In the genomic region with DNA sequence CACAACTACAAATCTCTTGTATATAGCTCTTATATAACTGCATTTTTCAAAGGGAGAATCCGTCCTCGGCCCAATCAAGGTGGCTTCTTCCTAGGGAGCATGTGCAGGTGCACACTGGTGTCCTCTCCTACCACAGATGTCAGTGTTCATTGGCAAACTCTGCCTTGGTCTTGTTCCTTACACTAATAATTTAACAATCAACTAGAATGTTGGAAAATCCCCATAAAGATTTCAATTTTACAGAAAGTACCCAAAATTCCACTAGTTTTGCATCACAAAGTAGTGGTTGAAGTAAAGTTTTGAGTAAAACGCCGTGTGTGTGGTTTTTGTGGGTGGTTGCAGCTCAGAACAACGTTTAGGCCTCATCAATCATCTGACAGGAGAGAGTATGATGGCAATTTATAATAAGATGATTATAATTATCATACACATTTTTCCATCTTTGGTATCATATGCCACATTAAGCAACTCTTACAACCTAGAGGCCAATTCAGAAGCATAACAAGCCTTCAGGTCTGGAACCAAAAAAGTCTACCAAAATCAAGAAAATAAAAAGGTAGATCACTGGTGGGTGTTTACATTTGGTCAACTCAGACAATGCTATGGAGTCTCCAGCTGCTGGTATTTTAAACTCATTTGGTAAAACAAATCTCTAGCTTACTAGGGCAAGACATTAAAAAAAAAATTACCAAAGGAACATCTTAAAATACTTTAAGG, we compare ENCODE assay signal across 8 cellular contexts.
DNase-seq lines count a peak whose midpoint lies in the region; ATAC-seq and TF ChIP-seq lines count a peak whose summit lies in the region.

No MANE protein-coding gene starts in this region.

- peak overlapping the region; percentile 6 for H3K4me3 Mint-ChIP-seq in activated CD4-positive, alpha-beta T cell treated with anti-CD3 and anti-CD28 coated beads, Interleukin-2, amount 10 ng/mL, durations not matched to agents 7 days and 5 days
- H3K4me3 Mint-ChIP-seq in MCF 10A (ENCODE audit: unreplicated experiment): no peak overlapping the region

- H3K27ac ChIP-seq in dorsolateral prefrontal cortex: no peak overlapping the region
- no peak overlapping the region for H3K27ac ChIP-seq in body of pancreas

- peaks cover 10% of the 10 kb centered on the region for H3K4me1 ChIP-seq in body of pancreas

- H3K27me3 Mint-ChIP-seq in activated CD4-positive, alpha-beta T cell treated with anti-CD3 and anti-CD28 coated beads, Interleukin-2, amount 10 ng/mL, durations not matched to agents 7 days and 5 days: no peaks in the 10 kb centered on the region
- H3K27me3 Mint-ChIP-seq in MCF 10A (ENCODE audit: insufficient read depth, unreplicated experiment): no peaks in the 10 kb centered on the region

- H3K4me3 ChIP-seq in dorsolateral prefrontal cortex: no peak overlapping the region
- no peak overlapping the region for H3K4me3 ChIP-seq in body of pancreas

- no peak for TF ChIP-seq POLR2A in body of pancreas (IDR thresholded peaks at IDR 0.05)

- intact Hi-C loops in MCF 10A (cut with micrococcal nuclease): no loop called here
- intact Hi-C loops in dorsolateral prefrontal cortex (cut with DNase I): no loop called here
- intact Hi-C loops in body of pancreas (cut with DNase I): no loop called here

- CTCF ChIA-PET in activated CD4-positive, alpha-beta T cell treated with anti-CD3 and anti-CD28 coated beads, Interleukin-2, amount 10 ng/mL, durations not matched to agents 7 days and 5 days (lab: Charles Lee): interaction anchor here (0.8 to 2.2 kb wide), 17 partner anchors 9 to 177 kb away, joined by 3 to 14 read pairs (median 4); a partner anchor contains a TSS
- CTCF ChIA-PET in MCF 10A (lab: Yijun Ruan, JAX): interaction anchor here (1.3 kb wide), 1 partner anchor 12 kb away, joined by 4 read pairs; no protein-coding TSS in a partner anchor

- H3K9me3 ChIP-seq in body of pancreas: no peaks in the 10 kb centered on the region

- H3K27ac Mint-ChIP-seq in activated CD4-positive, alpha-beta T cell treated with anti-CD3 and anti-CD28 coated beads, Interleukin-2, amount 10 ng/mL, durations not matched to agents 7 days and 5 days: peak overlapping the region; percentile 84
- H3K27ac Mint-ChIP-seq in MCF 10A (ENCODE audit: low read depth, unreplicated experiment): no peak overlapping the region

- peak; percentile 46 for ATAC-seq in GM19023 (IDR thresholded peaks at IDR 0.05; ENCODE audit: unreplicated experiment)
- ATAC-seq in HG02885 (IDR thresholded peaks at IDR 0.05; ENCODE audit: poor library complexity, unreplicated experiment): peak; percentile 47
- no peak for ATAC-seq in body of pancreas
- ATAC-seq in GM21447 (IDR thresholded peaks at IDR 0.05; ENCODE audit: unreplicated experiment): no peak

- TF ChIP-seq CTCF in MCF 10A (IDR thresholded peaks at IDR 0.05; ENCODE audit: unreplicated experiment) (no peak), dorsolateral prefrontal cortex (IDR thresholded peaks at IDR 0.05 in 54 of 56, conservative IDR thresholded peaks at IDR 0.05 in 2 of 56; ENCODE audit: low read depth in 1 of 56, partially characterized antibody in 56 of 56) (no peak), body of pancreas (IDR thresholded peaks at IDR 0.05) (no peak)

- peaks cover 5% of the 10 kb centered on the region for H3K9me3 Mint-ChIP-seq in activated CD4-positive, alpha-beta T cell treated with anti-CD3 and anti-CD28 coated beads, Interleukin-2, amount 10 ng/mL, durations not matched to agents 7 days and 5 days
- H3K9me3 Mint-ChIP-seq in MCF 10A (ENCODE audit: unreplicated experiment): no peaks in the 10 kb centered on the region

- no peaks in the 10 kb centered on the region for H3K36me3 ChIP-seq in body of pancreas (replicated peaks in 1 of 2; ENCODE audit: insufficient read depth in 1 of 2, low read depth in 2 of 2)

- H3K36me3 Mint-ChIP-seq in activated CD4-positive, alpha-beta T cell treated with anti-CD3 and anti-CD28 coated beads, Interleukin-2, amount 10 ng/mL, durations not matched to agents 7 days and 5 days (ENCODE audit: low read depth): peaks cover 36% of the 10 kb centered on the region
- H3K36me3 Mint-ChIP-seq in MCF 10A (ENCODE audit: insufficient read depth, unreplicated experiment): no peaks in the 10 kb centered on the region

- no TSS peak for BruUV-seq in MCF 10A (replicated peaks; lab: Mats Ljungman, UMichigan)

- H3K27me3 ChIP-seq in dorsolateral prefrontal cortex: no peaks in the 10 kb centered on the region
- no peaks in the 10 kb centered on the region for H3K27me3 ChIP-seq in body of pancreas

- 70 to 78% methylated on average over 5 of the region's 5 CpGs for whole genome bisulfite sequencing in body of pancreas, 2 donors

- peaks cover 95% of the 10 kb centered on the region for H3K4me1 Mint-ChIP-seq in activated CD4-positive, alpha-beta T cell treated with anti-CD3 and anti-CD28 coated beads, Interleukin-2, amount 10 ng/mL, durations not matched to agents 7 days and 5 days
- H3K4me1 Mint-ChIP-seq in MCF 10A (ENCODE audit: insufficient read depth, unreplicated experiment): peaks cover 7% of the 10 kb centered on the region

- peak; percentile 61 for DNase-seq in activated CD4-positive, alpha-beta T cell treated with anti-CD3 and anti-CD28 coated beads, Interleukin-2, amount 10 ng/mL, durations not matched to agents 7 days and 5 days
- DNase-seq in stimulated activated CD4-positive, alpha-beta T cell treated with anti-CD3 and anti-CD28 coated beads, Interleukin-15, amount 100 ng/mL, for 24 hours: peak; percentile 76
- DNase-seq in MCF 10A (ENCODE audit: unreplicated experiment) (no peak), dorsolateral prefrontal cortex (no peak), body of pancreas (no peak)

- POLR2A ChIA-PET in activated CD4-positive, alpha-beta T cell treated with anti-CD3 and anti-CD28 coated beads, Interleukin-2, amount 10 ng/mL, durations not matched to agents 7 days and 5 days (lab: Charles Lee): interaction anchor here (0.6 to 1.5 kb wide), 6 partner anchors 12 to 133 kb away, joined by 3 to 15 read pairs (median 4); a partner anchor contains a TSS
- POLR2A ChIA-PET in MCF 10A (lab: Yijun Ruan, JAX): interaction anchor here (0.8 kb wide), 1 partner anchor 10 kb away, joined by 3 read pairs; no protein-coding TSS in a partner anchor

Comparison
In these comparisons a context has a peak if more than half of its experiments do, and no peak if none do; other contexts are left out.
1. ATAC-seq: peak in GM19023 (single experiment) and HG02885 (single experiment); none in body of pancreas (single experiment) and GM21447 (single experiment).
2. DNase-seq: peak in activated CD4-positive, alpha-beta T cell treated with anti-CD3 and anti-CD28 coated beads, Interleukin-2, amount 10 ng/mL, durations not matched to agents 7 days and 5 days (single experiment) and stimulated activated CD4-positive, alpha-beta T cell treated with anti-CD3 and anti-CD28 coated beads, Interleukin-15, amount 100 ng/mL, for 24 hours (single experiment); none in MCF 10A (single experiment), dorsolateral prefrontal cortex (0 of 10) and body of pancreas (0 of 4).